In the genomic region with DNA sequence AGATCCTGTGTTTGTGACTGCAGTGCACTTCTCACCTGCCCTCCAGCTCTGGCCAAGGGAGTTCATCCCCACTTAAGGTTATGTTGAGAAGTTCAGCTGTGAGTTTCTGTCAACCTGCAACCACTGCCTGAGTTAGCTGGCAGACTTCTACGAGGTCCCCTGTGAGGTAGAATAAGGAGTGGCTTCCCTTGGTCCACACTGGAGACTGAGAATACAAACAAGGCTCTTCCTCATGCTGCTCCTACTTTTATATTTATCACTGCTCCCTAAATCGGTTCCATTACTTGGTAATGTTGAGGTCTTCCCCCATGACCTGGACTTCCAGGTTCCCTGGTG, we compare ENCODE assay signal across 12 cellular contexts.
DNase-seq lines count a peak whose midpoint lies in the region; ATAC-seq and TF ChIP-seq lines count a peak whose summit lies in the region.
"Had no signal": no experiment of that assay in that cellular context is flagged by ENCODE, and none has a peak within 500 bp of the region (broad histone marks: within the 10 kb centered on the region; RNA-seq: fewer than 3 reads in every experiment).

No MANE protein-coding gene starts in this region.

- H3K36me3 Mint-ChIP-seq in CD8-positive, alpha-beta T cell, result no peaks in the 10 kb centered on the region
- H3K36me3 Mint-ChIP-seq: brain had no signal

- POLR2A ChIA-PET in CD8-positive, alpha-beta T cell (lab: Charles Lee), result no interaction called here

- no peaks in the 10 kb centered on the region for H4K20me1 ChIP-seq in KMS-11 (ENCODE audit: insufficient read depth)

- H3K27ac Mint-ChIP-seq in CD8-positive, alpha-beta T cell, result peak overlapping the region; percentile 1
- H3K27ac Mint-ChIP-seq: activated T-helper 17 cell treated with anti-CD3 and anti-CD28 coated beads, Interleukin-2, amount 50 U/mL, for 72 hours; brain had no signal

- H3K4me1 Mint-ChIP-seq in CD8-positive, alpha-beta T cell (ENCODE audit: low read depth), result peaks cover 13% of the 10 kb centered on the region
- H3K4me1 Mint-ChIP-seq: activated T-helper 17 cell treated with anti-CD3 and anti-CD28 coated beads, Interleukin-2, amount 50 U/mL, for 72 hours had no signal

- no peak overlapping the region for H3K27ac ChIP-seq in CD8-positive, alpha-beta T cell (ENCODE audit: low read depth, low read length)
- H3K27ac ChIP-seq in KMS-11 (peak overlapping the region; percentile 66), esophagus squamous epithelium (peak overlapping the region in 2 of 4 donors; percentile 17 to 18)
- H3K27ac ChIP-seq: vagina, VCaP had no signal

- H3K36me3 ChIP-seq in CD8-positive, alpha-beta T cell (ENCODE audit: insufficient read depth, low read length), result no peaks in the 10 kb centered on the region
- no peaks in the 10 kb centered on the region for H3K36me3 ChIP-seq in KMS-11 (ENCODE audit: insufficient read depth)
- H3K36me3 ChIP-seq in esophagus squamous epithelium, result no peaks in the 10 kb centered on the region
- H3K36me3 ChIP-seq: vagina had no signal

- DNase-seq in CD8-positive, alpha-beta T cell, result no peak
- DNase-seq in NCI-H1417 treated with DMSO at 0.1 percent for 48 hours (lab: John Stamatoyannopoulos, UW), result no peak
- DNase-seq in occipital lobe (lab: John Stamatoyannopoulos, UW), result no peak
- no peak for DNase-seq in esophagus squamous epithelium (lab: John Stamatoyannopoulos, UW)
- no peak for DNase-seq in T-helper 1 cell

- peak overlapping the region; percentile 59 for H3K4me2 ChIP-seq in KMS-11

- H3K9me3 Mint-ChIP-seq in CD8-positive, alpha-beta T cell, result no peaks in the 10 kb centered on the region
- H3K9me3 Mint-ChIP-seq: activated T-helper 17 cell treated with anti-CD3 and anti-CD28 coated beads, Interleukin-2, amount 50 U/mL, for 72 hours had no signal

- no peaks in the 10 kb centered on the region for H3K79me2 ChIP-seq in KMS-11 (ENCODE audit: insufficient read depth, low read depth)

- no peaks in the 10 kb centered on the region for H3K27me3 ChIP-seq in CD8-positive, alpha-beta T cell (ENCODE audit: insufficient read depth, low read length)
- H3K27me3 ChIP-seq in KMS-11 (ENCODE audit: insufficient read depth, low read depth) (no peaks in the 10 kb centered on the region), esophagus squamous epithelium (no peaks in the 10 kb centered on the region)
- H3K27me3 ChIP-seq: vagina had no signal

- 43 to 58% methylated on average over 2 of the region's 2 CpGs for WGBS in esophagus squamous epithelium, 2 donors

- no peak for TF ChIP-seq POLR2A in esophagus squamous epithelium (IDR thresholded peaks at IDR 0.05)

- CTCF ChIA-PET in CD8-positive, alpha-beta T cell (lab: Charles Lee), result no interaction called here

- peak overlapping the region; percentile 5; the same call in 1 of the 2 replicates for H3K9ac ChIP-seq in KMS-11

- H3K27me3 Mint-ChIP-seq in CD8-positive, alpha-beta T cell (ENCODE audit: low read depth), result no peaks in the 10 kb centered on the region

- TF ChIP-seq CTCF in CD8-positive, alpha-beta T cell (IDR thresholded peaks at IDR 0.05), result no peak
- TF ChIP-seq CTCF in KMS-11 (conservative IDR thresholded peaks at IDR 0.05; ENCODE audit: low read depth, low read length) (no peak), esophagus squamous epithelium (IDR thresholded peaks at IDR 0.05) (no peak)

- H3K4me3 Mint-ChIP-seq in CD8-positive, alpha-beta T cell, result no peak overlapping the region
- H3K4me3 Mint-ChIP-seq: activated T-helper 17 cell treated with anti-CD3 and anti-CD28 coated beads, Interleukin-2, amount 50 U/mL, for 72 hours; brain had no signal

- ATAC-seq in CD8-positive, alpha-beta T cell, result no peak
- ATAC-seq in GM19438 (IDR thresholded peaks at IDR 0.05; ENCODE audit: low read depth, unreplicated experiment), result peak; percentile 39
- peak; percentile 37 for ATAC-seq in HG02852 (IDR thresholded peaks at IDR 0.05; ENCODE audit: unreplicated experiment)
- ATAC-seq: activated T-helper 17 cell treated with anti-CD3 and anti-CD28 coated beads, Interleukin-2, amount 50 U/mL, for 72 hours had no signal

- H3K4me3 ChIP-seq in CD8-positive, alpha-beta T cell (ENCODE audit: low read depth, low read length), result no peak overlapping the region
- no peak overlapping the region for H3K4me3 ChIP-seq in KMS-11 (IDR thresholded peaks at IDR 0.05; ENCODE audit: insufficient read depth, low read depth, low read length)
- no peak overlapping the region for H3K4me3 ChIP-seq in esophagus squamous epithelium
- H3K4me3 ChIP-seq: vagina had no signal

- H3K4me1 ChIP-seq in CD8-positive, alpha-beta T cell (ENCODE audit: insufficient read depth, low read length), result peaks cover 3% of the 10 kb centered on the region
- H3K4me1 ChIP-seq in KMS-11 (ENCODE audit: low read depth, poor library complexity, severe bottlenecking) (peaks cover 47% of the 10 kb centered on the region), esophagus squamous epithelium (peaks cover 0 to 18% (median 0%) of the 10 kb centered on the region in 3 donors)
- H3K4me1 ChIP-seq: vagina had no signal

- H3K9me3 ChIP-seq in CD8-positive, alpha-beta T cell (ENCODE audit: low read length), result no peaks in the 10 kb centered on the region
- no peaks in the 10 kb centered on the region for H3K9me3 ChIP-seq in esophagus squamous epithelium
- H3K9me3 ChIP-seq: vagina had no signal

- intact Hi-C loops in CD8-positive, alpha-beta T cell (cut with DNase I, micrococcal nuclease), result no loop called here
- intact Hi-C loops in esophagus squamous epithelium (cut with DNase I), result no loop called here

- H2AFZ ChIP-seq in KMS-11 (ENCODE audit: low read depth), result peak overlapping the region; percentile 66
